In the genomic region with DNA sequence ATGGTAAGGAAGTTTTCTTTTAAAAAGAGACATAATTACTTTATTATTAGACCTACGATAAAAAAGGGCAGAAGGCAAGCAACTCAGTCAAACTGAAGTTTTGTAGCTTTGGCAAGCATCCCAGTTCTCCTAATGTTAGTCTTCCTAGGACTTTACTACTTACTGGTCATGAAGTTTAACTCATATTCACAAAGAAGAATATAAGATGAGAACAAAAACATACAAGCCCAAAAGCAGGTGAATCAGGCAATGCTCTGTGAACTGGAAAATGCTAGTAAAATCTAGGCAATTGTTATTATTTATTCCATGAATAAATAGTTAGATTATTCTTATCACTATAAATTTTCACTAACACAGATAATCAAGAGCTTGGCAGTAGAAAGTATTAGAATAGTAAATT, we compare ENCODE assay signal across 30 cellular contexts.
"Had no signal": no experiment of that assay in that cellular context is flagged by ENCODE, and none has a peak within 500 bp of the region (broad histone marks: within the 10 kb centered on the region; RNA-seq: fewer than 3 reads in every experiment).

No MANE protein-coding gene starts in this region.

- FAIRE-seq: small intestine, urothelium cell line had no signal

- DNase-seq: naive thymus-derived CD4-positive, alpha-beta T cell; natural killer cell; occipital lobe; ovary; posterior cingulate gyrus; psoas muscle; right cardiac atrium; right lobe of liver; sigmoid colon; small intestine; spleen; stimulated activated CD4-positive, alpha-beta T cell treated with anti-CD3 and anti-CD28 coated beads, Interleukin-12 subunit alpha, Interleukin-12 subunit beta, amount 100 ng/mL, for 4 hours; stimulated activated CD4-positive, alpha-beta T cell treated with anti-CD3 and anti-CD28 coated beads, Interleukin-1b, Interleukin-23, amount 100 ng/mL, for 48 hours; stimulated activated CD4-positive, alpha-beta T cell treated with anti-CD3 and anti-CD28 coated beads, Interleukin-4, amount 100 ng/mL, for 1 hour; stimulated activated CD4-positive, alpha-beta T cell treated with anti-CD3 and anti-CD28 coated beads, Interleukin-4, amount 100 ng/mL, for 4 hours; stimulated activated CD8-positive, alpha-beta memory T cell treated with anti-CD3 and anti-CD28 coated beads, Interleukin-4, amount 100 ng/mL, for 48 hours; stimulated activated naive CD4-positive, alpha-beta T cell; stimulated activated naive CD8-positive, alpha-beta T cell treated with anti-CD3 and anti-CD28 coated beads, Interleukin-15, amount 100 ng/mL, for 72 hours; stimulated activated naive CD8-positive, alpha-beta T cell treated with anti-CD3 and anti-CD28 coated beads, Interleukin-15, Interleukin-2, amounts not matched to agents 100 U/mL and 50 U/mL, for 24 hours; substantia nigra; testis; tibial artery; transverse colon; upper lobe of left lung had no signal

- H3K4me2 ChIP-seq: neural progenitor cell had no signal

- H2AFZ ChIP-seq: neural progenitor cell, parathyroid adenoma had no signal

- ATAC-seq: naive thymus-derived CD4-positive, alpha-beta T cell; natural killer cell; psoas muscle; right cardiac atrium; right lobe of liver; stimulated activated memory B cell treated with anti-CD40 and anti-IgM and Interleukin-4, amounts not matched to agents 10 μg/mL and 1 μg/mL and 100 μg/mL, for 72 hours; stimulated activated naive CD8-positive, alpha-beta T cell treated with anti-CD3 and anti-CD28 coated beads, Interleukin-15, amount 100 ng/mL, for 72 hours; stimulated activated naive CD8-positive, alpha-beta T cell treated with anti-CD3 and anti-CD28 coated beads, Interleukin-15, Interleukin-2, amounts not matched to agents 100 U/mL and 50 U/mL, for 24 hours had no signal

- H3K4me3 ChIP-seq: neural progenitor cell, ovary, psoas muscle, right lobe of liver, sigmoid colon, spleen, suprapubic skin, testis, tibial artery, transverse colon, upper lobe of left lung, vagina had no signal

- H3K27me3 ChIP-seq: neural progenitor cell, ovary, right lobe of liver, sigmoid colon, spleen, suprapubic skin, testis, tibial artery, transverse colon, upper lobe of left lung, vagina had no signal

- H3K4me1 ChIP-seq: neural progenitor cell, parathyroid adenoma, psoas muscle, right lobe of liver, sigmoid colon, suprapubic skin, testis, transverse colon, upper lobe of left lung had no signal

- H3K27ac ChIP-seq: neural progenitor cell, ovary, parathyroid adenoma, psoas muscle, right lobe of liver, sigmoid colon, spleen, suprapubic skin, testis, tibial artery, transverse colon, upper lobe of left lung, vagina had no signal

- H3K79me2 ChIP-seq: parathyroid adenoma had no signal

- H3K9me3 ChIP-seq: ovary, psoas muscle, right lobe of liver, sigmoid colon, suprapubic skin, testis, tibial artery, transverse colon, upper lobe of left lung, vagina had no signal

- H3K9ac ChIP-seq: neural progenitor cell, parathyroid adenoma had no signal

- H3K36me3 ChIP-seq: neural progenitor cell, ovary, right lobe of liver, vagina had no signal
